Comparison of ENCODE assay signal across 9 cellular contexts in the genomic region with DNA sequence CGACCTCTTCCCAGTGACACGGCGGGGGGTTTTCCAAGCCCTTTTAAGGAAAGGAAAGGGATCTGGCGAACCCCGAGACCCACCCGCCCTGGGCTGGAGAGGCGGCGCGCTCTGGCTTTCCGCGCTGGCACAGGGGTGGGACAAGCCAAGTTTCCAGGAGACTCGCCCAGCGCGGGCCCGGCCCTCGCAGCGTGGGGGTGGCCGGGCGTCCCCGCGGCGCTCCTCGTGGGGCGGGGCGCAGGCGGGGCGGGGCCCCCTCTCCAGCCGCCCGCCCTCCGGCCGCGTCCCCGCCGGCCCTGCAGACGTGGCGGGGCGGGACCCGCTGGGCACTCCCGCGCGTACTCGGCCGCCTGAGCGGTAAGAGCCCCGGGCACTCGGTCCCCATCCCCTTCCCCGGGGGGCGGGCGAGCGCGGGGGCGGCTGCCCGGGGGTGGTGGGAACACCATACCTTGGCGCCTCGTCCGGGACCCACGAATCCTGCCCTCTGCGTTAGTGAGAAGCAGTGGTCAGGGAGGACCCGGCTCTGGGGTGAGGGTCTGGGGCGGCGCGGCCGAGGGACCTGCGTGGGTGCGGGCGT. TPM values are rescaled to one million over a fixed set of nuclear protein-coding genes. Genes with fewer than 3 reads are reported as not detected.
DNase-seq lines count a peak whose midpoint lies in the region; ATAC-seq, FAIRE-seq and TF ChIP-seq lines count a peak whose summit lies in the region.
"Had no signal": no experiment of that assay in that cellular context is flagged by ENCODE, and none has a peak within 500 bp of the region (broad histone marks: within the 10 kb centered on the region; RNA-seq: fewer than 3 reads in every experiment).

A gene (plus strand): TSS at position 329 of the 577 bp plus-strand sequence. CDS start 10,273 bp downstream, outside the sequence.

- ATAC-seq in HG03354 (IDR thresholded peaks at IDR 0.05; ENCODE audit: poor library complexity, severe bottlenecking, unreplicated experiment) (peak; percentile 81), body of pancreas (peak; percentile 95)

- H3K36me3 ChIP-seq in Caco-2 (ENCODE audit: control insufficient read depth, insufficient read depth, low read length) (no peaks in the 10 kb centered on the region; the same call in 1 of the 2 replicates), body of pancreas (replicated peaks in 1 of 2; ENCODE audit: insufficient read depth in 1 of 2, low read depth in 2 of 2) (no peaks in the 10 kb centered on the region), prostate gland (no peaks in the 10 kb centered on the region)

- POLR2A ChIA-PET in Caco-2 (lab: Charles Lee): no interaction called here

- DNase-seq in Caco-2: peak; percentile 69 to 74
- peak; percentile 71 for DNase-seq in GM19239 (ENCODE audit: insufficient read length, low spot score)
- DNase-seq in RPMI8226: peak; percentile 76
- DNase-seq in body of pancreas: peak; percentile 82 to 89 (median 84)
- DNase-seq in hippocampal formation (lab: John Stamatoyannopoulos, UW): peak; percentile 69 to 75
- peak; percentile 77 for DNase-seq in prostate gland (ENCODE audit: low spot score)
- DNase-seq in DMS153 treated with DMSO at 0.1 percent for 48 hours (lab: John Stamatoyannopoulos, UW; ENCODE audit: unreplicated experiment): no peak

- H3K9me3 ChIP-seq in Caco-2 (no peaks in the 10 kb centered on the region), body of pancreas (no peaks in the 10 kb centered on the region), prostate gland (no peaks in the 10 kb centered on the region)

- TF ChIP-seq POLR2A in body of pancreas (IDR thresholded peaks at IDR 0.05): peak; percentile 52 to 69 (median 53)
- peak; percentile 55 for TF ChIP-seq POLR2A in prostate gland (IDR thresholded peaks at IDR 0.05)

- peak within 1 kb of the TSS; percentile 77 for H3K4me3 Mint-ChIP-seq in Caco-2 (ENCODE audit: unreplicated experiment)

- no peak for TF ChIP-seq CTCF in Caco-2 (IDR thresholded peaks at IDR 0.05; ENCODE audit: insufficient read depth in 1 of 2, low read depth in 1 of 2, low read length in 1 of 2, severe bottlenecking in 1 of 2, unreplicated experiment in 1 of 2)
- TF ChIP-seq CTCF in body of pancreas (IDR thresholded peaks at IDR 0.05): no peak
- peak in 1 of 4 experiments; percentile 1 for TF ChIP-seq CTCF in prostate gland (IDR thresholded peaks at IDR 0.05)

- H3K27ac ChIP-seq in body of pancreas (peak within 1 kb of the TSS; percentile 82 to 95 (median 93)), prostate gland (peak within 1 kb of the TSS; percentile 97)

- intact Hi-C loops in Caco-2 (cut with micrococcal nuclease; ENCODE audit: unreplicated experiment) (no loop called here), body of pancreas (cut with DNase I) (no loop called here), prostate gland (cut with DNase I) (loop anchor here (10.0 kb wide), 1 partner anchor 183 kb away; no protein-coding TSS in a partner anchor)

- H3K36me3 Mint-ChIP-seq in Caco-2 (ENCODE audit: insufficient read depth, unreplicated experiment): peaks cover 19% of the 10 kb centered on the region

- peaks cover 12% of the 10 kb centered on the region for H3K4me1 Mint-ChIP-seq in Caco-2 (ENCODE audit: low read depth, unreplicated experiment)

- WGBS in body of pancreas, 2 donors: 0 to 1% methylated on average over 3 to 46 of the region's 66 CpGs
- WGBS in prostate gland: under 1% methylated on average over 33 of the region's 66 CpGs

- CTCF ChIA-PET in Caco-2 (lab: Charles Lee): no interaction called here

- BruUV-seq in Caco-2 (replicated peaks; lab: Mats Ljungman, UMichigan): no TSS peak

- H3K27me3 Mint-ChIP-seq in Caco-2 (ENCODE audit: insufficient read depth, unreplicated experiment): peaks cover 6% of the 10 kb centered on the region

- peak within 1 kb of the TSS; percentile 62 for H3K27ac Mint-ChIP-seq in Caco-2 (ENCODE audit: unreplicated experiment)

- H3K4me3 ChIP-seq in Caco-2 (ENCODE audit: low read depth, low read length): peak within 1 kb of the TSS; percentile 48
- H3K4me3 ChIP-seq in body of pancreas: peak within 1 kb of the TSS; percentile 59 to 68
- H3K4me3 ChIP-seq in prostate gland: peak within 1 kb of the TSS; percentile 85 to 86

- H3K27me3 ChIP-seq in Caco-2 (replicated peaks; ENCODE audit: control insufficient read depth, insufficient read depth, low read length) (no peaks in the 10 kb centered on the region), body of pancreas (no peaks in the 10 kb centered on the region), prostate gland (replicated peaks; ENCODE audit: insufficient read depth) (no peaks in the 10 kb centered on the region)

- no peaks in the 10 kb centered on the region for H3K9me3 Mint-ChIP-seq in Caco-2 (ENCODE audit: unreplicated experiment)

- FAIRE-seq in GM19239 (lab: Jason Lieb, UNC): peak; percentile 55
- FAIRE-seq: colon had no signal

- H3K4me1 ChIP-seq in Caco-2: peaks cover 8% of the 10 kb centered on the region
- peaks cover 38% of the 10 kb centered on the region for H3K4me1 ChIP-seq in body of pancreas
- no peaks in the 10 kb centered on the region for H3K4me1 ChIP-seq in prostate gland (replicated peaks)

RNA-seq across cellular contexts. Expression of the gene that starts here (rescaled TPM):
- total RNA-seq in Caco-2 (2022): 20.8 and 21.7 TPM in 2 replicates
- 10 to 100 TPM; 30.6 to 43.2 TPM for total RNA-seq in body of pancreas
- total RNA-seq in prostate gland: 100 to 1,000 TPM; 117 to 118 TPM
